In the genomic region with DNA sequence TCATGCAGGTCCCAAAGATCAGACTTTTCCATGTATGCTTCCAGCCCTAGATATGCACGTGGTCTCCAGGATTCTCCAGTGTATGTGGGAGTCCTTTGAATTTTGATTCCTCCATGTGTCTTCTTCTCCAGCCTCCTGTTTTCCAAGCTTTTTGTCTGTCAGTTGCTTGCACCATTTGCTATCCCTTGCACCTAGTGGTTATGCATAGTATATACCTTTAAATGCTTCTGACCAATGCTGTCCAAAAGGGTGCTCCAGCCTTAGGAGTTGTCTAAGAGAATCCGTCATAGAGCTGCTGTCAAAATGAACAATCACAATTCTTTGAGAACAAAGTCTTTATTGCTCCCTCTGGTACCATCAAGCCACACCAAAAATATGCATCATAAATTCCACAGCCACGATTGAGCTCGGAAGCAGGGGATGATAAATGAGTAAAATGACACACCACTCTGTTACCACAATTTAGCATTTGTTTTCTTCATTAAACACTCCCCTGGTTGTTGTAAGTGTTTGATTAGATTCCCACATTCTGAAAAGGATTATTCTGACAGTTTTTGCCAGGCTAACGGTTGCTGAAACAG, we compare ENCODE assay signal across 32 cellular contexts.
DNase-seq lines count a peak whose midpoint lies in the region; ATAC-seq, FAIRE-seq and TF ChIP-seq lines count a peak whose summit lies in the region.
"Had no signal": no experiment of that assay in that cellular context is flagged by ENCODE, and none has a peak within 500 bp of the region (broad histone marks: within the 10 kb centered on the region; RNA-seq: fewer than 3 reads in every experiment).

No MANE protein-coding gene starts in this region.

- H2AFZ ChIP-seq in astrocyte (ENCODE audit: low read depth, low read length) (no peak overlapping the region), keratinocyte (ENCODE audit: control insufficient read depth, low read length) (peak overlapping the region; percentile 56)
- H2AFZ ChIP-seq: parathyroid adenoma had no signal

- H3K9ac ChIP-seq in astrocyte (ENCODE audit: low read length) (no peak overlapping the region), keratinocyte (ENCODE audit: control insufficient read depth, extremely low read depth, insufficient read depth, low read length) (no peak overlapping the region)
- H3K9ac ChIP-seq: parathyroid adenoma had no signal

- TF ChIP-seq CTCF in AG10803 (conservative IDR thresholded peaks at IDR 0.05; ENCODE audit: low read length) (peak; percentile 15), astrocyte (IDR thresholded peaks at IDR 0.05; ENCODE audit: insufficient read depth, low read depth, low read length) (no peak), keratinocyte (optimal IDR thresholded peaks at IDR 0.05 in 1 of 3, IDR thresholded peaks at IDR 0.05 in 1 of 3, conservative IDR thresholded peaks at IDR 0.05 in 1 of 3; ENCODE audit: extremely low read depth in 1 of 3, insufficient read depth in 2 of 3, low read length in 3 of 3) (no peak)

- ATAC-seq in GM18870 (IDR thresholded peaks at IDR 0.05; ENCODE audit: unreplicated experiment) (no peak), GM21390 (IDR thresholded peaks at IDR 0.05; ENCODE audit: unreplicated experiment) (no peak)
- ATAC-seq: A549; activated naive CD4-positive, alpha-beta T cell treated with anti-CD3 and anti-CD28 coated beads, Interleukin-2, amount 50 U/mL, for 72 hours; activated T-helper 17 cell treated with anti-CD3 and anti-CD28 coated beads, Interleukin-2, amount 50 U/mL, for 72 hours; left ventricle myocardium superior; natural killer cell treated with Interleukin-12 subunit alpha and Interleukin-12 subunit beta and Interleukin-15 and Interleukin-18, amount 100 ng/mL, for 72 hours; stimulated activated memory B cell treated with anti-CD40 and anti-IgM and Interleukin-4, amounts not matched to agents 10 μg/mL and 1 μg/mL and 100 μg/mL, for 72 hours had no signal

- DNase-seq in AG10803 (ENCODE audit: low read depth) (peak; percentile 67), HCEC 1CT (peak; percentile 13), astrocyte (ENCODE audit: low read depth) (peak; percentile 61), keratinocyte (ENCODE audit: low read depth, low spot score) (no peak), RPMI8226 (no peak), NCI-H1436 (lab: John Stamatoyannopoulos, UW) (no peak)
- DNase-seq: activated CD4-positive, alpha-beta T cell treated with anti-CD3 and anti-CD28 coated beads, Interleukin-2, amount 50 U/mL, for 48 hours; activated CD4-positive, CD25-positive, alpha-beta regulatory T cell; activated CD8-positive, alpha-beta memory T cell treated with anti-CD3 and anti-CD28 coated beads, Interleukin-2, amount 50 U/mL, for 48 hours; aorta; C1 segment of cervical spinal cord; hypothalamus; left ventricle myocardium superior; NCI-H1105 treated with DMSO at 0.1 percent for 48 hours; NCI-H2081; NCI-H345; OCI-M1; Right ventricle myocardium superior; stimulated activated CD4-positive, alpha-beta T cell treated with anti-CD3 and anti-CD28 coated beads, Interleukin-4, amount 100 ng/mL, for 1 hour had no signal

- H3K36me3 Mint-ChIP-seq in astrocyte (ENCODE audit: low read depth, unreplicated experiment) = no peaks in the 10 kb centered on the region

- no peaks in the 10 kb centered on the region for H3K9me3 ChIP-seq in astrocyte (ENCODE audit: insufficient read depth, low read depth, low read length)
- no peaks in the 10 kb centered on the region for H3K9me3 ChIP-seq in keratinocyte (ENCODE audit: control insufficient read depth, low read depth, low read length)
- H3K9me3 ChIP-seq: suprapubic skin, vagina had no signal

- H3K36me3 ChIP-seq in astrocyte (ENCODE audit: insufficient read depth, low read length) = no peaks in the 10 kb centered on the region
- H3K36me3 ChIP-seq in keratinocyte (ENCODE audit: control insufficient read depth in 2 of 2, extremely low read depth in 1 of 2, insufficient read depth in 2 of 2, low read length in 2 of 2) = no peaks in the 10 kb centered on the region
- H3K36me3 ChIP-seq: right atrium auricular region, suprapubic skin, vagina had no signal

- H3K4me3 ChIP-seq in AG10803 (ENCODE audit: low read length) = no peak overlapping the region
- no peak overlapping the region for H3K4me3 ChIP-seq in astrocyte (ENCODE audit: insufficient read depth, low read depth, low read length)
- H3K4me3 ChIP-seq in keratinocyte (ENCODE audit: control insufficient read depth in 2 of 3, extremely low read depth in 1 of 3, insufficient read depth in 2 of 3, low read depth in 1 of 3, low read length in 3 of 3) = no peak overlapping the region
- H3K4me3 ChIP-seq: A549, right atrium auricular region, suprapubic skin, vagina had no signal

- peaks cover 11% of the 10 kb centered on the region for H3K9me3 Mint-ChIP-seq in astrocyte (ENCODE audit: unreplicated experiment)

- FAIRE-seq in astrocyte (lab: Jason Lieb, UNC) = no peak
- no peak for FAIRE-seq in keratinocyte (lab: Jason Lieb, UNC)
- FAIRE-seq: A549, endothelial cell of umbilical vein had no signal

- no peaks in the 10 kb centered on the region for H4K20me1 ChIP-seq in astrocyte (ENCODE audit: insufficient read depth, low read length)
- no peaks in the 10 kb centered on the region for H4K20me1 ChIP-seq in keratinocyte (ENCODE audit: control insufficient read depth, extremely low read depth, insufficient read depth, low read length)

- no peaks in the 10 kb centered on the region for H3K9me1 ChIP-seq in keratinocyte (ENCODE audit: control insufficient read depth, extremely low read depth, insufficient read depth, low read length)

- no peak overlapping the region for H3K27ac ChIP-seq in astrocyte (ENCODE audit: low read depth, low read length)
- no peak overlapping the region for H3K27ac ChIP-seq in keratinocyte (ENCODE audit: control insufficient read depth, insufficient read depth, low read length)
- H3K27ac ChIP-seq: A549, parathyroid adenoma, right atrium auricular region, suprapubic skin, vagina had no signal

- no peak overlapping the region for H3K27ac Mint-ChIP-seq in astrocyte (ENCODE audit: unreplicated experiment)
- H3K27ac Mint-ChIP-seq: activated naive CD4-positive, alpha-beta T cell treated with anti-CD3 and anti-CD28 coated beads, Interleukin-2, amount 50 U/mL, for 72 hours; activated T-helper 17 cell treated with anti-CD3 and anti-CD28 coated beads, Interleukin-2, amount 50 U/mL, for 72 hours; natural killer cell treated with Interleukin-12 subunit alpha and Interleukin-12 subunit beta and Interleukin-15 and Interleukin-18, amount 100 ng/mL, for 72 hours; stimulated activated memory B cell treated with anti-CD40 and anti-IgM and Interleukin-4, amounts not matched to agents 10 μg/mL and 1 μg/mL and 100 μg/mL, for 72 hours had no signal

- H3K79me2 ChIP-seq in astrocyte (ENCODE audit: insufficient read depth, low read length) (no peaks in the 10 kb centered on the region), keratinocyte (ENCODE audit: control insufficient read depth, insufficient read depth, low read length) (no peaks in the 10 kb centered on the region)
- H3K79me2 ChIP-seq: parathyroid adenoma had no signal

- dilution Hi-C loops in keratinocyte (cut with MboI; ENCODE audit: extremely low pct_ligation_motif_present, low sequenced_read_pairs) = no loop called here

- H3K4me1 Mint-ChIP-seq in astrocyte (ENCODE audit: low read depth, unreplicated experiment) = no peaks in the 10 kb centered on the region
- H3K4me1 Mint-ChIP-seq: activated T-helper 17 cell treated with anti-CD3 and anti-CD28 coated beads, Interleukin-2, amount 50 U/mL, for 72 hours; central memory CD8-positive, alpha-beta T cell; stimulated activated memory B cell treated with anti-CD40 and anti-IgM and Interleukin-4, amounts not matched to agents 10 μg/mL and 1 μg/mL and 100 μg/mL, for 72 hours had no signal

- H3K27me3 ChIP-seq in astrocyte (ENCODE audit: insufficient read depth, low read length) (no peaks in the 10 kb centered on the region), keratinocyte (ENCODE audit: control insufficient read depth, extremely low read depth, insufficient read depth, low read length) (no peaks in the 10 kb centered on the region)
- H3K27me3 ChIP-seq: right atrium auricular region, suprapubic skin, vagina had no signal

- H3K4me2 ChIP-seq in astrocyte (ENCODE audit: low read length) (no peak overlapping the region), keratinocyte (ENCODE audit: control insufficient read depth, extremely low read depth, insufficient read depth, low read depth, low read length) (no peak overlapping the region)
- H3K4me2 ChIP-seq: A549 had no signal

- no peak overlapping the region for H3K4me3 Mint-ChIP-seq in astrocyte (ENCODE audit: unreplicated experiment)
- H3K4me3 Mint-ChIP-seq: activated T-helper 17 cell treated with anti-CD3 and anti-CD28 coated beads, Interleukin-2, amount 50 U/mL, for 72 hours; central memory CD8-positive, alpha-beta T cell; natural killer cell treated with Interleukin-12 subunit alpha and Interleukin-12 subunit beta and Interleukin-15 and Interleukin-18, amount 100 ng/mL, for 72 hours; stimulated activated memory B cell treated with anti-CD40 and anti-IgM and Interleukin-4, amounts not matched to agents 10 μg/mL and 1 μg/mL and 100 μg/mL, for 72 hours had no signal

- H3K4me1 ChIP-seq in astrocyte (ENCODE audit: insufficient read depth, low read length) (no peaks in the 10 kb centered on the region), keratinocyte (ENCODE audit: control insufficient read depth, extremely low read depth, insufficient read depth, low read length) (peaks cover 7% of the 10 kb centered on the region)
- H3K4me1 ChIP-seq: parathyroid adenoma, right atrium auricular region, suprapubic skin, vagina had no signal

- no peaks in the 10 kb centered on the region for H3K27me3 Mint-ChIP-seq in astrocyte (ENCODE audit: low read depth, unreplicated experiment)

Comparison
In these comparisons a context has a peak if more than half of its experiments do, and no peak if none do; other contexts are left out.
1. DNase-seq: peak in AG10803 (single experiment), HCEC 1CT (single experiment) and astrocyte (single experiment); none in keratinocyte (single experiment), RPMI8226 (single experiment) and NCI-H1436 (single experiment).